Comparison of ENCODE assay signal across 10 cellular contexts in genomic region chr4:189974056-189974455, GRCh38.
A peak's percentile ranks its signal among the peaks of the same experiment; 100 is the strongest.
DNase-seq lines count a peak whose midpoint lies in the region; TF ChIP-seq lines count a peak whose summit lies in the region.
"Had no signal": no experiment of that assay in that cellular context is flagged by ENCODE, and none has a peak within 500 bp of the region (broad histone marks: within the 10 kb centered on the region; RNA-seq: fewer than 3 reads in every experiment).

No MANE protein-coding gene starts in this region.

- no peaks in the 10 kb centered on the region for H4K20me1 ChIP-seq in SU-DHL-6 (ENCODE audit: low read depth, low read length)

- H3K27ac ChIP-seq in C4-2B (no peak overlapping the region), SU-DHL-6 (ENCODE audit: low read depth, low read length) (no peak overlapping the region)

- H2AFZ ChIP-seq in SU-DHL-6 (ENCODE audit: low read depth, low read length, severe bottlenecking), result no peak overlapping the region

- H3K4me2 ChIP-seq in SU-DHL-6 (ENCODE audit: low read depth, low read length, poor library complexity, severe bottlenecking), result no peak overlapping the region

- H3K36me3 ChIP-seq in HAP-1 (replicated peaks), result no peaks in the 10 kb centered on the region
- H3K36me3 ChIP-seq in SU-DHL-6 (ENCODE audit: low read length), result no peaks in the 10 kb centered on the region

- H3K4me1 ChIP-seq in HAP-1, result peaks cover 3% of the 10 kb centered on the region; the same call in 1 of the 2 replicates

- no peaks in the 10 kb centered on the region for H3K79me2 ChIP-seq in SU-DHL-6 (ENCODE audit: insufficient read depth, low read length)

- in situ Hi-C loops in HAP-1 (cut with MboI; ENCODE audit: low sequenced_read_pairs), result no loop called here

- TF ChIP-seq CTCF in C4-2B (conservative IDR thresholded peaks at IDR 0.05) (peak; percentile 53), SU-DHL-6 (IDR thresholded peaks at IDR 0.05; ENCODE audit: insufficient read depth, low read length, poor library complexity, severe bottlenecking) (peak; percentile 33)

- H3K27me3 ChIP-seq in HAP-1 (ENCODE audit: low read depth), result no peaks in the 10 kb centered on the region
- H3K27me3 ChIP-seq in SU-DHL-6 (ENCODE audit: low read length), result no peaks in the 10 kb centered on the region

- H3K9me3 ChIP-seq in HAP-1, result no peaks in the 10 kb centered on the region
- no peaks in the 10 kb centered on the region for H3K9me3 ChIP-seq in SU-DHL-6 (ENCODE audit: insufficient read depth, low read length)

- H3K9ac ChIP-seq in SU-DHL-6 (ENCODE audit: low read length), result no peak overlapping the region

- peak; percentile 3 to 50 for DNase-seq in HAP-1 (ENCODE audit: low spot score in 2 of 2)
- peak; percentile 5 for DNase-seq in iris pigment epithelial cell (ENCODE audit: low read depth)
- no peak for DNase-seq in cortex of kidney (lab: John Stamatoyannopoulos, UW)
- no peak for DNase-seq in NCI-H1417 treated with DMSO at 0.1 percent for 48 hours (lab: John Stamatoyannopoulos, UW)
- DNase-seq in kidney glomerular epithelial cell (lab: John Stamatoyannopoulos, UW), result no peak
- no peak for DNase-seq in nucleus accumbens (lab: John Stamatoyannopoulos, UW)
- DNase-seq: activated naive CD4-positive, alpha-beta T cell; immature natural killer cell had no signal

- no peaks in the 10 kb centered on the region for H3K9me2 ChIP-seq in SU-DHL-6 (replicated peaks; ENCODE audit: insufficient read depth, low read length)

- H3K4me3 ChIP-seq in HAP-1 (no peak overlapping the region), SU-DHL-6 (ENCODE audit: insufficient read depth, low read length, poor library complexity, severe bottlenecking) (no peak overlapping the region)

- H3F3A ChIP-seq in SU-DHL-6 (ENCODE audit: insufficient read depth), result no peaks in the 10 kb centered on the region

Comparison
In these comparisons a context has a peak if more than half of its experiments do, and no peak if none do; other contexts are left out.
1. DNase-seq: peak in HAP-1 (2 of 2) and iris pigment epithelial cell (single experiment); none in cortex of kidney (single experiment), NCI-H1417 treated with DMSO at 0.1 percent for 48 hours (single experiment), kidney glomerular epithelial cell (single experiment) and nucleus accumbens (0 of 56).